In genomic region chr19:57620673-57621348, GRCh38 we compare ENCODE assay signal across 15 cellular contexts. TPM values are rescaled to one million over a fixed set of nuclear protein-coding genes. Genes with fewer than 3 reads are reported as not detected.
A peak's percentile ranks its signal among the peaks of the same experiment; 100 is the strongest.
DNase-seq lines count a peak whose midpoint lies in the region; ATAC-seq, FAIRE-seq and TF ChIP-seq lines count a peak whose summit lies in the region.
"Had no signal": no experiment of that assay in that cellular context is flagged by ENCODE, and none has a peak within 500 bp of the region (broad histone marks: within the 10 kb centered on the region; RNA-seq: fewer than 3 reads in every experiment).

No MANE protein-coding gene starts in this region.

- no peak for TF ChIP-seq EP300 in HepG2 (IDR thresholded peaks at IDR 0.05; ENCODE audit: low read depth in 2 of 2, low read length in 2 of 2)
- TF ChIP-seq EP300 in HepG2 (CRISPR knock-in tag; IDR thresholded peaks at IDR 0.05; ENCODE audit: borderline replicate concordance): no peak

- H3K9me3 ChIP-seq in HepG2 (ENCODE audit: low read length): peaks cover 2% of the 10 kb centered on the region; the same call in 1 of the 2 replicates
- peaks cover 0 to 86% (median 57%) of the 10 kb centered on the region in 4 donors for H3K9me3 ChIP-seq in right lobe of liver
- H3K9me3 ChIP-seq in iPS-18c (ENCODE audit: control insufficient read depth, insufficient read depth, low read length): peaks cover 67% of the 10 kb centered on the region

- H2AFZ ChIP-seq in HepG2 (ENCODE audit: low read length): no peak overlapping the region

- H3K27ac ChIP-seq in HepG2 (ENCODE audit: extremely low read length, insufficient read depth, low read length): no peak overlapping the region
- H3K27ac ChIP-seq in right lobe of liver: no peak overlapping the region
- H3K27ac ChIP-seq: neutrophil had no signal

- CTCF ChIA-PET in HepG2 (lab: Yijun Ruan, JAX; ENCODE audit: low intra/inter-chr PET ratio, low total read pairs): no interaction called here

- FAIRE-seq in HepG2 (lab: Jason Lieb, UNC): no peak
- FAIRE-seq: RCC 7860, urothelium cell line had no signal

- H3K36me3 ChIP-seq in HepG2 (replicated peaks in 1 of 2; ENCODE audit: control insufficient read depth in 1 of 2, insufficient read depth in 2 of 2, low read length in 2 of 2) (peaks cover 38 to 81% of the 10 kb centered on the region in 2 experiments), right lobe of liver (peaks cover 9 to 46% (median 19%) of the 10 kb centered on the region in 4 donors)

- ATAC-seq in HepG2 (no peak), right lobe of liver (no peak), HG02610 (IDR thresholded peaks at IDR 0.05; ENCODE audit: unreplicated experiment) (no peak), GM21423 (IDR thresholded peaks at IDR 0.05; ENCODE audit: unreplicated experiment) (no peak)
- ATAC-seq: left ventricle myocardium superior had no signal

- H3K9ac ChIP-seq in HepG2 (ENCODE audit: insufficient read depth, low read depth, low read length): no peak overlapping the region

- TSS peak; percentile 8 for BruUV-seq in HepG2 (replicated peaks; lab: Mats Ljungman, UMichigan)

- no peak overlapping the region for H3K4me2 ChIP-seq in HepG2 (ENCODE audit: low read depth, low read length)

- POLR2A ChIA-PET in HepG2 (lab: Yijun Ruan, JAX): no interaction called here

- H3K4me1 ChIP-seq in HepG2 (ENCODE audit: insufficient read depth, low read length): peaks cover 25% of the 10 kb centered on the region
- H3K4me1 ChIP-seq in right lobe of liver: no peaks in the 10 kb centered on the region

- intact Hi-C loops in HepG2 (cut with micrococcal nuclease; ENCODE audit: unreplicated experiment): no loop called here
- intact Hi-C loops in right lobe of liver (cut with DNase I): no loop called here

- TF ChIP-seq POLR2A in HepG2 (IDR thresholded peaks at IDR 0.05; ENCODE audit: insufficient read depth in 1 of 2, low read depth in 2 of 2, low read length in 2 of 2) (no peak), right lobe of liver (IDR thresholded peaks at IDR 0.05) (no peak)

- peaks cover 38% of the 10 kb centered on the region for H3K79me2 ChIP-seq in HepG2 (ENCODE audit: insufficient read depth, low read length)

- H3K27me3 ChIP-seq in HepG2 (ENCODE audit: control insufficient read depth in 1 of 2, insufficient read depth in 2 of 2, low read length in 2 of 2): no peaks in the 10 kb centered on the region
- no peaks in the 10 kb centered on the region for H3K27me3 ChIP-seq in right lobe of liver
- H3K27me3 ChIP-seq: neutrophil had no signal

- DNase-seq in HepG2 (ENCODE audit: low spot score): no peak
- no peak for DNase-seq in right lobe of liver
- DNase-seq in amniotic epithelial cell (ENCODE audit: low read depth): peak; percentile 50
- DNase-seq in NCI-H1092 (lab: John Stamatoyannopoulos, UW): no peak
- no peak for DNase-seq in stimulated activated CD8-positive, alpha-beta memory T cell treated with anti-CD3 and anti-CD28 coated beads, Interleukin-4, amount 100 ng/mL, for 48 hours
- DNase-seq: activated naive CD8-positive, alpha-beta T cell treated with anti-CD3 and anti-CD28 coated beads for 36 hours; left ventricle myocardium superior; NCI-H226; stimulated activated CD4-positive, alpha-beta T cell treated with anti-CD3 and anti-CD28 coated beads, Interleukin-12 subunit alpha, Interleukin-12 subunit beta, amount 100 ng/mL, for 4 hours had no signal

- no peak for TF ChIP-seq RAD21 in HepG2 (CRISPR knock-in tag; IDR thresholded peaks at IDR 0.05)

- TF ChIP-seq CTCF in HepG2 (CRISPR knock-in tag; IDR thresholded peaks at IDR 0.05): no peak
- no peak for TF ChIP-seq CTCF in right lobe of liver (IDR thresholded peaks at IDR 0.05)

- 95% methylated on average over 10 of the region's 10 CpGs for WGBS in HepG2 (ENCODE audit: low lambda C conversion rate)
- 94% methylated on average over 8 of the region's 10 CpGs for WGBS in right lobe of liver (ENCODE audit: insufficient coverage, low coverage, low lambda C conversion rate, missing lambda C conversion rate)

- H3K4me3 ChIP-seq in HepG2 (replicated peaks in 1 of 3; ENCODE audit: insufficient read depth in 1 of 3, low read depth in 2 of 3, low read length in 3 of 3): no peak overlapping the region
- no peak overlapping the region for H3K4me3 ChIP-seq in right lobe of liver
- H3K4me3 ChIP-seq in iPS-18c (ENCODE audit: insufficient read depth, low read depth, low read length): peak overlapping the region; percentile 2

- H4K20me1 ChIP-seq in HepG2 (ENCODE audit: insufficient read depth, low read length): no peaks in the 10 kb centered on the region; the same call in 1 of the 2 replicates

- in situ Hi-C loops in HepG2 (cut with HindIII; ENCODE audit: extremely low pct_ligation_motif_present, low pct_unique_long_range_greater_than_20kb): no loop called here

RNA-seq across cellular contexts. Expression of gene ZNF134, which starts 6.8 kb away (rescaled TPM):
- total RNA-seq in HepG2 (2016; rRNA removed; fragmentation: Illumina TruSeq; extraction: Trizol): 17.1 and 19.4 TPM in 2 replicates
- 5.1 and 5.7 TPM in 2 replicates for total RNA-seq in HepG2 (2016; cell fraction: cytosol; rRNA removed; fragmentation: Illumina TruSeq; extraction: Trizol; ENCODE audit: low read depth)
- total RNA-seq in HepG2 (2016; cell fraction: insoluble cytoplasmic fraction; rRNA removed; fragmentation: Illumina TruSeq; extraction: Trizol): 16.6 and 17.1 TPM in 2 replicates
- total RNA-seq in HepG2 (2016; cell fraction: membrane; rRNA removed; fragmentation: Illumina TruSeq; extraction: Trizol): 10.5 and 12.5 TPM in 2 replicates
- 15.2 and 16.8 TPM in 2 replicates for total RNA-seq in HepG2 (2016; cell fraction: nucleus; rRNA removed; fragmentation: Illumina TruSeq; extraction: Trizol)
- 6.8 and 7.1 TPM in 2 replicates for polyA plus RNA-seq in HepG2 (2011; rRNA removed)
- polyA plus RNA-seq in HepG2 (2011; cell fraction: cytosol; rRNA removed): 7.4 and 8.2 TPM in 2 replicates
- 7.9 and 9.9 TPM in 2 replicates for polyA plus RNA-seq in HepG2 (2011; cell fraction: nucleus; rRNA removed)
- polyA plus RNA-seq in HepG2 (2012): 9.0 and 9.4 TPM in 2 replicates
- polyA plus RNA-seq in HepG2 (2016; cell fraction: cytosol; fragmentation: Illumina TruSeq; extraction: Trizol; ENCODE audit: low read depth): 0.70 and 1.1 TPM in 2 replicates
- 8.9 TPM in 2 replicates for polyA plus RNA-seq in HepG2 (2016; cell fraction: insoluble cytoplasmic fraction; fragmentation: Illumina TruSeq; extraction: Trizol; ENCODE audit: low read depth)
- 2.8 and 2.9 TPM in 2 replicates for polyA plus RNA-seq in HepG2 (2016; cell fraction: membrane; fragmentation: Illumina TruSeq; extraction: Trizol; ENCODE audit: low read depth)
- 11.8 and 12.8 TPM in 2 replicates for polyA plus RNA-seq in HepG2 (2016; cell fraction: nucleus; fragmentation: Illumina TruSeq; extraction: Trizol; ENCODE audit: insufficient read depth, low read depth)
- polyA minus RNA-seq in HepG2 (2011; rRNA and poly(A)+ RNA removed; ENCODE audit: low replicate concordance): 6.2 and 7.8 TPM in 2 replicates
- 6.0 and 6.7 TPM in 2 replicates for polyA minus RNA-seq in HepG2 (2011; cell fraction: cytosol; rRNA and poly(A)+ RNA removed)
- 18.2 and 24.7 TPM in 2 replicates for polyA minus RNA-seq in HepG2 (2011; cell fraction: nucleus; rRNA and poly(A)+ RNA removed)
- 1 to 10 TPM; 3.6 to 8.9 (median 5.0) TPM for total RNA-seq in right lobe of liver

RNA-seq across cellular contexts. Expression of gene ZNF211, which starts 12.2 kb away (rescaled TPM):
- total RNA-seq in HepG2 (2016; rRNA removed; fragmentation: Illumina TruSeq; extraction: Trizol): 11.2 and 12.2 TPM in 2 replicates
- total RNA-seq in HepG2 (2016; cell fraction: cytosol; rRNA removed; fragmentation: Illumina TruSeq; extraction: Trizol; ENCODE audit: low read depth): 2.0 and 2.2 TPM in 2 replicates
- 11.7 and 11.8 TPM in 2 replicates for total RNA-seq in HepG2 (2016; cell fraction: insoluble cytoplasmic fraction; rRNA removed; fragmentation: Illumina TruSeq; extraction: Trizol)
- total RNA-seq in HepG2 (2016; cell fraction: membrane; rRNA removed; fragmentation: Illumina TruSeq; extraction: Trizol): 5.4 and 7.0 TPM in 2 replicates
- 10.7 and 13.9 TPM in 2 replicates for total RNA-seq in HepG2 (2016; cell fraction: nucleus; rRNA removed; fragmentation: Illumina TruSeq; extraction: Trizol)
- 9.9 and 12.7 TPM in 2 replicates for polyA plus RNA-seq in HepG2 (2011; rRNA removed)
- 4.6 and 6.9 TPM in 2 replicates for polyA plus RNA-seq in HepG2 (2011; cell fraction: cytosol; rRNA removed)
- 17.1 and 23.0 TPM in 2 replicates for polyA plus RNA-seq in HepG2 (2011; cell fraction: nucleus; rRNA removed)
- polyA plus RNA-seq in HepG2 (2012): 6.9 and 8.0 TPM in 2 replicates
- polyA plus RNA-seq in HepG2 (2016; cell fraction: cytosol; fragmentation: Illumina TruSeq; extraction: Trizol; ENCODE audit: low read depth): 0.82 and 1.2 TPM in 2 replicates
- 8.5 and 11.2 TPM in 2 replicates for polyA plus RNA-seq in HepG2 (2016; cell fraction: insoluble cytoplasmic fraction; fragmentation: Illumina TruSeq; extraction: Trizol; ENCODE audit: low read depth)
- polyA plus RNA-seq in HepG2 (2016; cell fraction: membrane; fragmentation: Illumina TruSeq; extraction: Trizol; ENCODE audit: low read depth): 2.5 and 3.1 TPM in 2 replicates
- 24.2 and 25.4 TPM in 2 replicates for polyA plus RNA-seq in HepG2 (2016; cell fraction: nucleus; fragmentation: Illumina TruSeq; extraction: Trizol; ENCODE audit: insufficient read depth, low read depth)
- polyA minus RNA-seq in HepG2 (2011; rRNA and poly(A)+ RNA removed; ENCODE audit: low replicate concordance): 3.7 and 7.2 TPM in 2 replicates
- polyA minus RNA-seq in HepG2 (2011; cell fraction: cytosol; rRNA and poly(A)+ RNA removed): 2.4 and 4.5 TPM in 2 replicates
- polyA minus RNA-seq in HepG2 (2011; cell fraction: nucleus; rRNA and poly(A)+ RNA removed): 17.5 and 21.4 TPM in 2 replicates
- total RNA-seq in right lobe of liver: 1 to 10 TPM; 1.7 to 5.4 (median 3.9) TPM

RNA-seq across cellular contexts. Expression of gene ZNF530, which starts 21.1 kb away (rescaled TPM):
- total RNA-seq in HepG2 (2016; rRNA removed; fragmentation: Illumina TruSeq; extraction: Trizol) (7.5 and 7.8 TPM in 2 replicates), right lobe of liver (1 to 10 TPM in 1 of 6 experiments, under 1 TPM in 5; 0.25 to 1.2 (median 0.49) TPM)
- total RNA-seq in HepG2 (2016; cell fraction: cytosol; rRNA removed; fragmentation: Illumina TruSeq; extraction: Trizol; ENCODE audit: low read depth): 1.1 and 2.2 TPM in 2 replicates
- 6.9 and 8.6 TPM in 2 replicates for total RNA-seq in HepG2 (2016; cell fraction: insoluble cytoplasmic fraction; rRNA removed; fragmentation: Illumina TruSeq; extraction: Trizol)
- 4.6 and 5.1 TPM in 2 replicates for total RNA-seq in HepG2 (2016; cell fraction: membrane; rRNA removed; fragmentation: Illumina TruSeq; extraction: Trizol)
- total RNA-seq in HepG2 (2016; cell fraction: nucleus; rRNA removed; fragmentation: Illumina TruSeq; extraction: Trizol): 4.7 and 5.7 TPM in 2 replicates
- 1.1 and 1.6 TPM in 2 replicates for polyA plus RNA-seq in HepG2 (2011; rRNA removed)
- polyA plus RNA-seq in HepG2 (2011; cell fraction: cytosol; rRNA removed): 0.99 TPM in 2 replicates
- 1.4 and 1.5 TPM in 2 replicates for polyA plus RNA-seq in HepG2 (2011; cell fraction: nucleus; rRNA removed)
- 0.95 and 1.4 TPM in 2 replicates for polyA plus RNA-seq in HepG2 (2012)
- polyA plus RNA-seq in HepG2 (2016; cell fraction: cytosol; fragmentation: Illumina TruSeq; extraction: Trizol; ENCODE audit: low read depth): 0.97 and 1.1 TPM in 2 replicates
- 3.3 and 3.7 TPM in 2 replicates for polyA plus RNA-seq in HepG2 (2016; cell fraction: insoluble cytoplasmic fraction; fragmentation: Illumina TruSeq; extraction: Trizol; ENCODE audit: low read depth)
- polyA plus RNA-seq in HepG2 (2016; cell fraction: membrane; fragmentation: Illumina TruSeq; extraction: Trizol; ENCODE audit: low read depth): 1.5 and 2.6 TPM in 2 replicates
- 7.8 and 9.6 TPM in 2 replicates for polyA plus RNA-seq in HepG2 (2016; cell fraction: nucleus; fragmentation: Illumina TruSeq; extraction: Trizol; ENCODE audit: insufficient read depth, low read depth)
- polyA minus RNA-seq in HepG2 (2011; rRNA and poly(A)+ RNA removed; ENCODE audit: low replicate concordance): 4.0 and 4.5 TPM in 2 replicates
- 0.97 and 1.4 TPM in 2 replicates for polyA minus RNA-seq in HepG2 (2011; cell fraction: cytosol; rRNA and poly(A)+ RNA removed)
- 3.1 and 3.7 TPM in 2 replicates for polyA minus RNA-seq in HepG2 (2011; cell fraction: nucleus; rRNA and poly(A)+ RNA removed)

RNA-seq across cellular contexts. Expression of gene ZIK1, which starts 36.9 kb away (rescaled TPM):
- 7.2 and 9.8 TPM in 2 replicates for total RNA-seq in HepG2 (2016; rRNA removed; fragmentation: Illumina TruSeq; extraction: Trizol)
- 1.5 and 1.7 TPM in 2 replicates for total RNA-seq in HepG2 (2016; cell fraction: cytosol; rRNA removed; fragmentation: Illumina TruSeq; extraction: Trizol; ENCODE audit: low read depth)
- 7.8 and 9.8 TPM in 2 replicates for total RNA-seq in HepG2 (2016; cell fraction: insoluble cytoplasmic fraction; rRNA removed; fragmentation: Illumina TruSeq; extraction: Trizol)
- 4.6 TPM in 2 replicates for total RNA-seq in HepG2 (2016; cell fraction: membrane; rRNA removed; fragmentation: Illumina TruSeq; extraction: Trizol)
- 4.4 and 6.3 TPM in 2 replicates for total RNA-seq in HepG2 (2016; cell fraction: nucleus; rRNA removed; fragmentation: Illumina TruSeq; extraction: Trizol)
- polyA plus RNA-seq in HepG2 (2011; rRNA removed): 1.9 and 2.1 TPM in 2 replicates
- 2.0 and 2.2 TPM in 2 replicates for polyA plus RNA-seq in HepG2 (2011; cell fraction: cytosol; rRNA removed)
- polyA plus RNA-seq in HepG2 (2011; cell fraction: nucleus; rRNA removed): 2.2 and 3.0 TPM in 2 replicates
- polyA plus RNA-seq in HepG2 (2012): 1.4 and 2.4 TPM in 2 replicates
- 0.50 and 0.66 TPM in 2 replicates for polyA plus RNA-seq in HepG2 (2016; cell fraction: cytosol; fragmentation: Illumina TruSeq; extraction: Trizol; ENCODE audit: low read depth)
- 5.6 and 6.4 TPM in 2 replicates for polyA plus RNA-seq in HepG2 (2016; cell fraction: insoluble cytoplasmic fraction; fragmentation: Illumina TruSeq; extraction: Trizol; ENCODE audit: low read depth)
- 1.9 and 2.1 TPM in 2 replicates for polyA plus RNA-seq in HepG2 (2016; cell fraction: membrane; fragmentation: Illumina TruSeq; extraction: Trizol; ENCODE audit: low read depth)
- polyA plus RNA-seq in HepG2 (2016; cell fraction: nucleus; fragmentation: Illumina TruSeq; extraction: Trizol; ENCODE audit: insufficient read depth, low read depth): 4.4 and 4.7 TPM in 2 replicates
- 2.2 TPM in 1 of 2 replicates, not detected in the other for polyA minus RNA-seq in HepG2 (2011; rRNA and poly(A)+ RNA removed; ENCODE audit: low replicate concordance)
- 0.88 and 2.3 TPM in 2 replicates for polyA minus RNA-seq in HepG2 (2011; cell fraction: cytosol; rRNA and poly(A)+ RNA removed)
- 4.1 and 4.2 TPM in 2 replicates for polyA minus RNA-seq in HepG2 (2011; cell fraction: nucleus; rRNA and poly(A)+ RNA removed)
- 1 to 10 TPM in 1 of 6 experiments, under 1 TPM in 5; 0.31 to 4.2 (median 0.39) TPM for total RNA-seq in right lobe of liver

RNA-seq across cellular contexts. Expression of gene ZNF416, which starts 42.1 kb away (rescaled TPM):
- total RNA-seq in HepG2 (2016; rRNA removed; fragmentation: Illumina TruSeq; extraction: Trizol) (5.3 and 6.6 TPM in 2 replicates), right lobe of liver (1 to 10 TPM in 4 of 6 experiments, under 1 TPM in 2; 0.43 to 1.8 (median 1.2) TPM)
- total RNA-seq in HepG2 (2016; cell fraction: cytosol; rRNA removed; fragmentation: Illumina TruSeq; extraction: Trizol; ENCODE audit: low read depth): 1.8 and 2.5 TPM in 2 replicates
- 5.3 and 5.9 TPM in 2 replicates for total RNA-seq in HepG2 (2016; cell fraction: insoluble cytoplasmic fraction; rRNA removed; fragmentation: Illumina TruSeq; extraction: Trizol)
- total RNA-seq in HepG2 (2016; cell fraction: membrane; rRNA removed; fragmentation: Illumina TruSeq; extraction: Trizol): 5.2 and 5.4 TPM in 2 replicates
- 5.3 and 5.5 TPM in 2 replicates for total RNA-seq in HepG2 (2016; cell fraction: nucleus; rRNA removed; fragmentation: Illumina TruSeq; extraction: Trizol)
- 1.5 and 2.1 TPM in 2 replicates for polyA plus RNA-seq in HepG2 (2011; rRNA removed)
- polyA plus RNA-seq in HepG2 (2011; cell fraction: cytosol; rRNA removed): 1.1 and 1.8 TPM in 2 replicates
- polyA plus RNA-seq in HepG2 (2011; cell fraction: nucleus; rRNA removed): 1.8 and 2.1 TPM in 2 replicates
- polyA plus RNA-seq in HepG2 (2012): 2.3 and 2.6 TPM in 2 replicates
- polyA plus RNA-seq in HepG2 (2016; cell fraction: cytosol; fragmentation: Illumina TruSeq; extraction: Trizol; ENCODE audit: low read depth): 0.57 and 0.66 TPM in 2 replicates
- polyA plus RNA-seq in HepG2 (2016; cell fraction: insoluble cytoplasmic fraction; fragmentation: Illumina TruSeq; extraction: Trizol; ENCODE audit: low read depth): 3.9 and 4.4 TPM in 2 replicates
- polyA plus RNA-seq in HepG2 (2016; cell fraction: membrane; fragmentation: Illumina TruSeq; extraction: Trizol; ENCODE audit: low read depth): 1.4 and 1.5 TPM in 2 replicates
- 3.2 and 3.5 TPM in 2 replicates for polyA plus RNA-seq in HepG2 (2016; cell fraction: nucleus; fragmentation: Illumina TruSeq; extraction: Trizol; ENCODE audit: insufficient read depth, low read depth)
- polyA minus RNA-seq in HepG2 (2011; rRNA and poly(A)+ RNA removed; ENCODE audit: low replicate concordance): 4.6 and 5.1 TPM in 2 replicates
- polyA minus RNA-seq in HepG2 (2011; cell fraction: cytosol; rRNA and poly(A)+ RNA removed): 2.1 and 2.2 TPM in 2 replicates
- polyA minus RNA-seq in HepG2 (2011; cell fraction: nucleus; rRNA and poly(A)+ RNA removed): 10.6 and 16.8 TPM in 2 replicates
